Comparison of ENCODE assay signal across 20 cellular contexts in genomic region chr11:79617561-79617960, GRCh38.
DNase-seq lines count a peak whose midpoint lies in the region; ATAC-seq and TF ChIP-seq lines count a peak whose summit lies in the region.
"Had no signal": no experiment of that assay in that cellular context is flagged by ENCODE, and none has a peak within 500 bp of the region (broad histone marks: within the 10 kb centered on the region; RNA-seq: fewer than 3 reads in every experiment).

No MANE protein-coding gene starts in this region.

- 56% methylated on average over 3 of the region's 3 CpGs for WGBS in hepatocyte (ENCODE audit: low lambda C conversion rate, missing lambda C conversion rate)

- no peaks in the 10 kb centered on the region for H3K4me1 ChIP-seq in hepatocyte (ENCODE audit: insufficient read depth)

- H3K9me3 Mint-ChIP-seq in activated CD8-positive, alpha-beta T cell treated with anti-CD3 and anti-CD28 coated beads for 36 hours = no peaks in the 10 kb centered on the region
- H3K9me3 Mint-ChIP-seq: H9 had no signal

- no peaks in the 10 kb centered on the region for H3K9me3 ChIP-seq in hepatocyte (ENCODE audit: low read depth)

- no peaks in the 10 kb centered on the region for H3K27me3 Mint-ChIP-seq in activated CD8-positive, alpha-beta T cell treated with anti-CD3 and anti-CD28 coated beads for 36 hours
- H3K27me3 Mint-ChIP-seq: CD4-positive, alpha-beta memory T cell had no signal

- CTCF ChIA-PET in activated CD8-positive, alpha-beta T cell treated with anti-CD3 and anti-CD28 coated beads for 36 hours (lab: Charles Lee) = no interaction called here

- no peak overlapping the region for H3K4me3 ChIP-seq in hepatocyte
- H3K4me3 ChIP-seq: K562 had no signal

- H3K4me3 Mint-ChIP-seq in activated CD8-positive, alpha-beta T cell treated with anti-CD3 and anti-CD28 coated beads for 36 hours = no peak overlapping the region
- H3K4me3 Mint-ChIP-seq: CD4-positive, alpha-beta memory T cell; H9 had no signal

- no peak for TF ChIP-seq CTCF in hepatocyte (IDR thresholded peaks at IDR 0.05; ENCODE audit: poor library complexity)
- TF ChIP-seq CTCF in activated CD8-positive, alpha-beta T cell treated with anti-CD3 and anti-CD28 coated beads for 36 hours (IDR thresholded peaks at IDR 0.05) = no peak

- H3K4me2 ChIP-seq in hepatocyte = no peak overlapping the region

- H3K4me1 Mint-ChIP-seq in activated CD8-positive, alpha-beta T cell treated with anti-CD3 and anti-CD28 coated beads for 36 hours (ENCODE audit: low read depth) = no peaks in the 10 kb centered on the region
- H3K4me1 Mint-ChIP-seq: CD4-positive, alpha-beta memory T cell; H9 had no signal

- no peaks in the 10 kb centered on the region for H4K20me1 ChIP-seq in hepatocyte (ENCODE audit: insufficient read depth, poor library complexity, severe bottlenecking)

- no peaks in the 10 kb centered on the region for H3K79me2 ChIP-seq in hepatocyte

- H3K36me3 Mint-ChIP-seq in activated CD8-positive, alpha-beta T cell treated with anti-CD3 and anti-CD28 coated beads for 36 hours (ENCODE audit: low read depth) = no peaks in the 10 kb centered on the region
- H3K36me3 Mint-ChIP-seq: CD4-positive, alpha-beta memory T cell had no signal

- no peaks in the 10 kb centered on the region for H3K36me3 ChIP-seq in hepatocyte (replicated peaks; ENCODE audit: insufficient read depth, low read depth)

- H3K9me2 ChIP-seq in hepatocyte (replicated peaks; ENCODE audit: insufficient read depth) = no peaks in the 10 kb centered on the region

- in situ Hi-C loops in Caki2 (cut with HindIII; ENCODE audit: low pct_unique_long_range_greater_than_20kb, low sequenced_read_pairs) = no loop called here

- intact Hi-C loops in left colon (cut with DNase I, micrococcal nuclease) = no loop called here
- intact Hi-C loops in Right ventricle myocardium inferior (cut with DNase I) = no loop called here
- intact Hi-C loops in activated CD8-positive, alpha-beta T cell treated with anti-CD3 and anti-CD28 coated beads for 36 hours (cut with micrococcal nuclease) = no loop called here

- no peak overlapping the region for H3K27ac Mint-ChIP-seq in activated CD8-positive, alpha-beta T cell treated with anti-CD3 and anti-CD28 coated beads for 36 hours
- H3K27ac Mint-ChIP-seq: CD4-positive, alpha-beta memory T cell; H9 had no signal

- ATAC-seq in left colon (no peak), Right ventricle myocardium inferior (no peak)
- ATAC-seq in activated CD8-positive, alpha-beta T cell treated with anti-CD3 and anti-CD28 coated beads for 36 hours = no peak
- ATAC-seq: K562 had no signal

- POLR2A ChIA-PET in activated CD8-positive, alpha-beta T cell treated with anti-CD3 and anti-CD28 coated beads for 36 hours (lab: Charles Lee) = no interaction called here

- no peak overlapping the region for H2AFZ ChIP-seq in hepatocyte

- DNase-seq in Caki2 (ENCODE audit: low read depth) = peak; percentile 2
- peak; percentile 9 for DNase-seq in amniotic epithelial cell (ENCODE audit: low read depth)
- peak; percentile 35 for DNase-seq in hepatocyte (ENCODE audit: low spot score)
- DNase-seq in renal cortical epithelial cell (ENCODE audit: low read depth) = peak; percentile 67
- no peak for DNase-seq in epidermal melanocyte (ENCODE audit: insufficient read length, low spot score)
- no peak for DNase-seq in left colon
- DNase-seq in Right ventricle myocardium inferior (ENCODE audit: missing footprints) = no peak
- no peak for DNase-seq in activated CD8-positive, alpha-beta T cell treated with anti-CD3 and anti-CD28 coated beads for 36 hours
- DNase-seq: 8988T; CD4-positive, alpha-beta memory T cell; DMS79; H9; MV-4-11; NCI-H1436; NCI-H2029; NCI-H2171 treated with DMSO at 0.1 percent for 48 hours; NCI-H748 treated with DMSO at 0.1 percent for 48 hours; OCI-M1; RPMI8226 had no signal

- H3K27ac ChIP-seq in hepatocyte = peak overlapping the region; percentile 70

- no peaks in the 10 kb centered on the region for H3K27me3 ChIP-seq in hepatocyte

Comparison
In these comparisons a context has a peak if more than half of its experiments do, and no peak if none do; other contexts are left out.
1. DNase-seq: peak in Caki2 (single experiment), amniotic epithelial cell (single experiment), hepatocyte (single experiment) and renal cortical epithelial cell (single experiment); none in epidermal melanocyte (single experiment), left colon (0 of 2), Right ventricle myocardium inferior (single experiment) and activated CD8-positive, alpha-beta T cell treated with anti-CD3 and anti-CD28 coated beads for 36 hours (single experiment).